In the genomic region with DNA sequence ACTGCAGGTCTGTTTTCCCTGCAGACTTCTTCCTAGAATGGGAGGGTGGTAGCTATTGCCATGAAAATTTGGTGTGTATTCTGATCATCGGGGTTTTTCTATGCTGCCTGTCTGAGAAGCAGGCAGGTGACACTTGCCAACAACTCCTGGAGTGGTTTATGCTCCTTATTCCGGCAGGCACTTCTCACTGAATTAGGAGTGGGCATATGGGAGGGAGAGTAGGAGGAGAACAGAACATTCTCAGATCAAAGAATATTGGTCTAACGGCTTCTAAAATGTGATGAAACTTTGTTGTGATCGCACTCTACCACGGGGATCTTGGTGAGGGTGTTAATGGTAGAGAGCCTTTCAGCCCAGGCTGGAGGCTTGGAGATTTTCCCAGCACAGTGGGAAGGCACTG, we compare ENCODE assay signal across 27 cellular contexts.
"Had no signal": no experiment of that assay in that cellular context is flagged by ENCODE, and none has a peak within 500 bp of the region (broad histone marks: within the 10 kb centered on the region; RNA-seq: fewer than 3 reads in every experiment).

No MANE protein-coding gene starts in this region.

- H3K4me1 Mint-ChIP-seq: immature natural killer cell; naive thymus-derived CD8-positive, alpha-beta T cell; neural progenitor cell; stimulated activated naive B cell treated with anti-CD40 and anti-IgM and Interleukin-4, amounts not matched to agents 10 μg/mL and 1 μg/mL and 100 μg/mL, for 72 hours had no signal

- H3K36me3 ChIP-seq: heart left ventricle, left ventricle myocardium inferior, neural progenitor cell, neutrophil, ovary, stomach, suprapubic skin, tibial nerve, uterus had no signal

- ATAC-seq: heart left ventricle; naive thymus-derived CD8-positive, alpha-beta T cell; right cardiac atrium; sciatic nerve; stimulated activated naive B cell treated with anti-CD40 and anti-IgM and Interleukin-4, amounts not matched to agents 10 μg/mL and 1 μg/mL and 100 μg/mL, for 72 hours; stimulated activated naive CD8-positive, alpha-beta T cell treated with anti-CD3 and anti-CD28 coated beads, Interleukin-15, Interleukin-2, amounts not matched to agents 100 U/mL and 50 U/mL, for 24 hours had no signal

- H3K4me3 Mint-ChIP-seq: immature natural killer cell; naive thymus-derived CD8-positive, alpha-beta T cell; nephron; neural progenitor cell; stimulated activated naive B cell treated with anti-CD40 and anti-IgM and Interleukin-4, amounts not matched to agents 10 μg/mL and 1 μg/mL and 100 μg/mL, for 72 hours; type B pancreatic cell had no signal

- H3K4me3 ChIP-seq: heart left ventricle, left ventricle myocardium inferior, lung, neural progenitor cell, ovary, skin epidermis, stomach, suprapubic skin, tibial nerve, uterus had no signal

- H3K27me3 ChIP-seq: neural progenitor cell, ovary, suprapubic skin, tibial nerve, uterus had no signal

- DNase-seq: heart left ventricle; immature natural killer cell; islet precursor cell; left ventricle myocardium inferior; midbrain; naive thymus-derived CD8-positive, alpha-beta T cell; ovary; retina; right cardiac atrium; stimulated activated CD4-positive, alpha-beta T cell treated with anti-CD3 and anti-CD28 coated beads, Interleukin-12 subunit alpha, Interleukin-12 subunit beta, amount 100 ng/mL, for 4 hours; stimulated activated CD4-positive, alpha-beta T cell treated with anti-CD3 and anti-CD28 coated beads, Interleukin-15, amount 100 ng/mL, for 24 hours; stimulated activated CD4-positive, alpha-beta T cell treated with anti-CD3 and anti-CD28 coated beads, Interleukin-2, amount 100 ng/mL, for 24 hours; stimulated activated CD4-positive, alpha-beta T cell treated with anti-CD3 and anti-CD28 coated beads, Interleukin-4, amount 100 ng/mL, for 1 hour; stimulated activated naive B cell treated with anti-CD40 and anti-IgM and Interleukin-4, amounts not matched to agents 10 μg/mL and 1 μg/mL and 100 μg/mL, for 72 hours; stimulated activated naive CD8-positive, alpha-beta T cell treated with anti-CD3 and anti-CD28 coated beads, Interleukin-15, Interleukin-2, amounts not matched to agents 100 U/mL and 50 U/mL, for 24 hours; stomach; uterus had no signal

- H3K9me3 Mint-ChIP-seq: naive thymus-derived CD8-positive, alpha-beta T cell; nephron; neural progenitor cell; stimulated activated naive B cell treated with anti-CD40 and anti-IgM and Interleukin-4, amounts not matched to agents 10 μg/mL and 1 μg/mL and 100 μg/mL, for 72 hours; type B pancreatic cell had no signal

- H3K36me3 Mint-ChIP-seq: immature natural killer cell; naive thymus-derived CD8-positive, alpha-beta T cell; neural progenitor cell; stimulated activated naive B cell treated with anti-CD40 and anti-IgM and Interleukin-4, amounts not matched to agents 10 μg/mL and 1 μg/mL and 100 μg/mL, for 72 hours; type B pancreatic cell had no signal

- H3K27ac Mint-ChIP-seq: immature natural killer cell; naive thymus-derived CD8-positive, alpha-beta T cell; nephron; neural progenitor cell; progenitor cell of endocrine pancreas; stimulated activated naive B cell treated with anti-CD40 and anti-IgM and Interleukin-4, amounts not matched to agents 10 μg/mL and 1 μg/mL and 100 μg/mL, for 72 hours; type B pancreatic cell had no signal
